Comparison of ENCODE assay signal across 18 cellular contexts in the genomic region with DNA sequence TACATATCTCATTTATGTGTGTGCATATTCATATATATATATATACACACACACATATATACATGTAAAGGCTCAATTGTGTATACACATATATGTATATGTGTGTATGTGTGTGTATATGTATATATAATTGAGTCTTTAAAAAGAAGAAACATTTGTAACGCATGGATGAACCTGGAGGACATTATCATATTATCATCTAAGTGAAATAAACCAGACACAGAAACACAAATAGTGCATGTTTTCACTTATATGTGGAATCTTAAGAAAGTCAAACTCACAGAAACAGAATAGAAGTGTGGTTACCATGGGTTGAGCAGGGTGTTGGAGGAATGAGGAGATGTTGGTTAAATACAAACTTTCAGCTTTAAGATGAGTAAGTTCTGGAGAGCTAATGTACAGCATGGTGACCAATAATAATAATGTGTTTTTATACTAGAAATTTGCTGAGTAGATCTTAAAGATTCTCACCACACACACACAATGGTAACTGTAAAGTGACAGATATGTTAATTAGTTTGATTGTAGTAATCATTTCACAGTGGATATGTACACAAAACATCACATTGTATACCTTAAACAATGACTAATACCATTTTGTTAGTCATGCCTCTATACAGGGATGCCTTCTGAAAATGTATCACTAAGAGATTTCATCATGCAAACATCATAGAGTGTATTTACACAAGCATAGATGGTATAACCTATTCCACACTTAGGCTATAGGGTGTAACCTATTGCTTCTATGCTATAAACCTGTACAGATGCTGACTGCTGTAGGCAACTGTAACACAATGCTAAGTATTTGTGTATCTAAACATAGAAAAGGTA.
A peak's percentile ranks its signal among the peaks of the same experiment; 100 is the strongest.
DNase-seq lines count a peak whose midpoint lies in the region; ATAC-seq and TF ChIP-seq lines count a peak whose summit lies in the region.
"Had no signal": no experiment of that assay in that cellular context is flagged by ENCODE, and none has a peak within 500 bp of the region (broad histone marks: within the 10 kb centered on the region; RNA-seq: fewer than 3 reads in every experiment).

No MANE protein-coding gene starts in this region.

- H3K4me3 ChIP-seq in adipocyte (ENCODE audit: low read length) (no peak overlapping the region), sigmoid colon (no peak overlapping the region)
- H3K4me3 ChIP-seq: neural progenitor cell, right atrium auricular region, SK-N-MC, upper lobe of right lung had no signal

- no peaks in the 10 kb centered on the region for H3K27me3 ChIP-seq in adipocyte (replicated peaks; ENCODE audit: control insufficient read depth, insufficient read depth, low read length)
- H3K27me3 ChIP-seq in sigmoid colon, result no peaks in the 10 kb centered on the region
- H3K27me3 ChIP-seq: neural progenitor cell, right atrium auricular region, upper lobe of right lung had no signal

- no peak overlapping the region for H3K4me3 Mint-ChIP-seq in activated T-cell treated with anti-CD3 and anti-CD28 coated beads, Interleukin-2, amount 50 U/mL, for 4 hours
- no peak overlapping the region for H3K4me3 Mint-ChIP-seq in stimulated activated effector memory CD8-positive, alpha-beta T cell treated with anti-CD3 and anti-CD28 coated beads, Interleukin-12 subunit alpha, Interleukin-12 subunit beta, amount 100 ng/mL, for 72 hours
- H3K4me3 Mint-ChIP-seq: neural progenitor cell had no signal

- peak; percentile 80 to 86 for ATAC-seq in activated T-cell treated with anti-CD3 and anti-CD28 coated beads, Interleukin-2, amount 50 U/mL, for 4 hours
- peak; percentile 95 for ATAC-seq in stimulated activated effector memory CD8-positive, alpha-beta T cell treated with anti-CD3 and anti-CD28 coated beads, Interleukin-12 subunit alpha, Interleukin-12 subunit beta, amount 100 ng/mL, for 72 hours
- ATAC-seq: upper lobe of right lung had no signal

- H3K4me1 Mint-ChIP-seq in activated T-cell treated with anti-CD3 and anti-CD28 coated beads, Interleukin-2, amount 50 U/mL, for 4 hours (ENCODE audit: low read depth), result peaks cover 9% of the 10 kb centered on the region
- H3K4me1 Mint-ChIP-seq in stimulated activated effector memory CD8-positive, alpha-beta T cell treated with anti-CD3 and anti-CD28 coated beads, Interleukin-12 subunit alpha, Interleukin-12 subunit beta, amount 100 ng/mL, for 72 hours, result peaks cover 41% of the 10 kb centered on the region

- H3K36me3 ChIP-seq in adipocyte (ENCODE audit: control insufficient read depth, insufficient read depth, low read length, severe bottlenecking) (peaks cover 8% of the 10 kb centered on the region), sigmoid colon (peaks cover 0 to 9% (median 6%) of the 10 kb centered on the region in 4 donors)
- H3K36me3 ChIP-seq: neural progenitor cell, right atrium auricular region had no signal

- WGBS in sigmoid colon, 2 donors, result 96 to 97% methylated on average over 1 of the region's 1 CpG

- peak overlapping the region; percentile 2 for H3K27ac Mint-ChIP-seq in stimulated activated effector memory CD8-positive, alpha-beta T cell treated with anti-CD3 and anti-CD28 coated beads, Interleukin-12 subunit alpha, Interleukin-12 subunit beta, amount 100 ng/mL, for 72 hours
- H3K27ac Mint-ChIP-seq: neural progenitor cell had no signal

- H3K27me3 Mint-ChIP-seq in activated T-cell treated with anti-CD3 and anti-CD28 coated beads, Interleukin-2, amount 50 U/mL, for 4 hours (ENCODE audit: low read depth), result no peaks in the 10 kb centered on the region

- H3K9me3 ChIP-seq in adipocyte (ENCODE audit: control insufficient read depth, low read length) (no peaks in the 10 kb centered on the region), sigmoid colon (peaks cover 0 to 4% (median 0%) of the 10 kb centered on the region in 4 donors)
- H3K9me3 ChIP-seq: upper lobe of right lung had no signal

- H3K27ac ChIP-seq in sigmoid colon, result no peak overlapping the region
- H3K27ac ChIP-seq: neural progenitor cell, right atrium auricular region, SK-N-MC, upper lobe of right lung had no signal

- DNase-seq in activated T-cell treated with anti-CD3 and anti-CD28 coated beads, Interleukin-2, amount 50 U/mL, for 4 hours, result no peak
- no peak for DNase-seq in activated T-cell treated with anti-CD3 and anti-CD28 coated beads, Interleukin-2, amount 50 U/mL, for 1 hour
- peak; percentile 67 for DNase-seq in LoVo (ENCODE audit: low spot score)
- peak; percentile 33 for DNase-seq in adipocyte (ENCODE audit: low read depth)
- DNase-seq in stimulated activated effector memory CD8-positive, alpha-beta T cell treated with anti-CD3 and anti-CD28 coated beads, Interleukin-12 subunit alpha, Interleukin-12 subunit beta, amount 100 ng/mL, for 72 hours (ENCODE audit: low spot score in 2 of 2), result no peak
- no peak for DNase-seq in HUDEP-2 (lab: John Stamatoyannopoulos, UW; ENCODE audit: unreplicated experiment in 76 of 76)
- no peak for DNase-seq in kidney glomerular epithelial cell (lab: John Stamatoyannopoulos, UW)
- DNase-seq in sigmoid colon, result no peak
- DNase-seq: AML-193; cerebellar nuclear complex; glutamatergic neuron; NCI-H2029 treated with DMSO at 0.1 percent for 48 hours; NK-92 treated with Interleukin-12 subunit alpha and Interleukin-12 subunit beta, amount 100 ng/mL, for 24 hours; stimulated activated CD4-positive, alpha-beta T cell treated with anti-CD3 and anti-CD28 coated beads, Interleukin-2, amount 100 ng/mL, for 48 hours; upper lobe of right lung had no signal

- peaks cover 39% of the 10 kb centered on the region for H3K36me3 Mint-ChIP-seq in activated T-cell treated with anti-CD3 and anti-CD28 coated beads, Interleukin-2, amount 50 U/mL, for 4 hours (ENCODE audit: insufficient read depth)
- H3K36me3 Mint-ChIP-seq in stimulated activated effector memory CD8-positive, alpha-beta T cell treated with anti-CD3 and anti-CD28 coated beads, Interleukin-12 subunit alpha, Interleukin-12 subunit beta, amount 100 ng/mL, for 72 hours, result peaks cover 12% of the 10 kb centered on the region

- H3K9ac ChIP-seq in adipocyte (ENCODE audit: low read length), result no peak overlapping the region
- H3K9ac ChIP-seq: neural progenitor cell had no signal

- TF ChIP-seq POLR2A in sigmoid colon (IDR thresholded peaks at IDR 0.05), result no peak

- TF ChIP-seq EP300 in sigmoid colon (IDR thresholded peaks at IDR 0.05), result no peak

- peaks cover 9% of the 10 kb centered on the region for H3K9me3 Mint-ChIP-seq in activated T-cell treated with anti-CD3 and anti-CD28 coated beads, Interleukin-2, amount 50 U/mL, for 4 hours
- H3K9me3 Mint-ChIP-seq in stimulated activated effector memory CD8-positive, alpha-beta T cell treated with anti-CD3 and anti-CD28 coated beads, Interleukin-12 subunit alpha, Interleukin-12 subunit beta, amount 100 ng/mL, for 72 hours, result peaks cover 6% of the 10 kb centered on the region

- intact Hi-C loops in sigmoid colon (cut with DNase I), result no loop called here

- H3K4me1 ChIP-seq in adipocyte (ENCODE audit: control insufficient read depth, insufficient read depth, low read length) (no peaks in the 10 kb centered on the region), sigmoid colon (no peaks in the 10 kb centered on the region)
- H3K4me1 ChIP-seq: right atrium auricular region, upper lobe of right lung had no signal

- TF ChIP-seq CTCF in sigmoid colon (IDR thresholded peaks at IDR 0.05), result no peak

Comparison
In these comparisons a context has a peak if more than half of its experiments do, and no peak if none do; other contexts are left out.
1. DNase-seq: peak in LoVo (single experiment) and adipocyte (single experiment); none in activated T-cell treated with anti-CD3 and anti-CD28 coated beads, Interleukin-2, amount 50 U/mL, for 4 hours (single experiment), activated T-cell treated with anti-CD3 and anti-CD28 coated beads, Interleukin-2, amount 50 U/mL, for 1 hour (single experiment), stimulated activated effector memory CD8-positive, alpha-beta T cell treated with anti-CD3 and anti-CD28 coated beads, Interleukin-12 subunit alpha, Interleukin-12 subunit beta, amount 100 ng/mL, for 72 hours (0 of 2), HUDEP-2 (0 of 76), kidney glomerular epithelial cell (single experiment) and sigmoid colon (single experiment).